1 cellular context compared by ENCODE assay signal in genomic region chr18:10131783-10132381, GRCh38.
TF ChIP-seq lines count a peak whose summit lies in the region.

No MANE protein-coding gene starts in this region.

TF ChIP-seq in GM23338, 12 proteins besides CTCF, POLR2A, EP300 and RAD21 (continued from another document):
- TF ChIP-seq ZNF462 (CRISPR knock-in tag; IDR thresholded peaks at IDR 0.05), result no peak
